14 cellular contexts compared by ENCODE assay signal in genomic region chr7:51471199-51472016, GRCh38.
A peak's percentile ranks its signal among the peaks of the same experiment; 100 is the strongest.
DNase-seq lines count a peak whose midpoint lies in the region; ATAC-seq and TF ChIP-seq lines count a peak whose summit lies in the region.
"Had no signal": no experiment of that assay in that cellular context is flagged by ENCODE, and none has a peak within 500 bp of the region (broad histone marks: within the 10 kb centered on the region; RNA-seq: fewer than 3 reads in every experiment).

No MANE protein-coding gene starts in this region.

- TF ChIP-seq RAD21 in neural cell (conservative IDR thresholded peaks at IDR 0.05) = peak; percentile 54

- peak; percentile 58 for TF ChIP-seq EP300 in neural cell (conservative IDR thresholded peaks at IDR 0.05; ENCODE audit: poor library complexity, severe bottlenecking)

- peak; percentile 16 for DNase-seq in D341Med (ENCODE audit: low spot score)
- DNase-seq in cerebellar cortex (ENCODE audit: low spot score) = peak; percentile 18
- DNase-seq in HUDEP-2 (lab: John Stamatoyannopoulos, UW; ENCODE audit: unreplicated experiment in 76 of 76) = no peak
- DNase-seq: Caco-2; NCI-H345; stimulated activated CD8-positive, alpha-beta memory T cell treated with anti-CD3 and anti-CD28 coated beads, Interleukin-4, amount 100 ng/mL, for 48 hours had no signal

- ATAC-seq in GM18907 (IDR thresholded peaks at IDR 0.05; ENCODE audit: unreplicated experiment) (no peak), HG02588 (IDR thresholded peaks at IDR 0.05; ENCODE audit: unreplicated experiment) (no peak), GM21825 (IDR thresholded peaks at IDR 0.05; ENCODE audit: unreplicated experiment) (no peak)
- ATAC-seq: K562 had no signal

- WGBS in HUES64 = 74% methylated on average over 35 of the region's 35 CpGs

- H3K4me1 ChIP-seq in HUES64 (ENCODE audit: insufficient read depth, low read length) = peaks cover 10% of the 10 kb centered on the region; the same call in 1 of the 2 replicates
- H3K4me1 ChIP-seq: Caco-2 had no signal

- no peaks in the 10 kb centered on the region for H3F3A ChIP-seq in neural cell (ENCODE audit: insufficient read depth, low read length, poor library complexity, severe bottlenecking)

- H3K9ac ChIP-seq in HUES64 (ENCODE audit: low read depth, low read length) = no peak overlapping the region
- H3K9ac ChIP-seq in neural cell (ENCODE audit: low read length) = peak overlapping the region; percentile 69

- H3K9me3 ChIP-seq in HUES64 (ENCODE audit: insufficient read depth, low read depth, low read length) (no peaks in the 10 kb centered on the region), neural cell (ENCODE audit: low read length) (no peaks in the 10 kb centered on the region)
- H3K9me3 ChIP-seq: Caco-2 had no signal

- peak overlapping the region; percentile 69 for H2AFZ ChIP-seq in neural cell (ENCODE audit: low read depth, low read length)

- peak overlapping the region; percentile 35 for H3K4me3 ChIP-seq in HUES64 (ENCODE audit: low read length)
- peak overlapping the region; percentile 66 for H3K4me3 ChIP-seq in neural cell (ENCODE audit: low read length)
- H3K4me3 ChIP-seq: K562, lung, SK-N-MC had no signal

- no peaks in the 10 kb centered on the region for H3K9me2 ChIP-seq in neural cell (ENCODE audit: insufficient read depth, low read length)

- H3K4me2 ChIP-seq in neural cell (ENCODE audit: low read length) = peak overlapping the region; percentile 59

- H3K27ac ChIP-seq in HUES64 (ENCODE audit: low read depth, low read length) = no peak overlapping the region
- H3K27ac ChIP-seq in neural cell (ENCODE audit: low read length) = peak overlapping the region; percentile 85
- H3K27ac ChIP-seq: SK-N-MC had no signal

- H3K79me2 ChIP-seq in neural cell (replicated peaks; ENCODE audit: insufficient read depth, low read length) = no peaks in the 10 kb centered on the region

- H4K20me1 ChIP-seq in neural cell (ENCODE audit: insufficient read depth) = no peaks in the 10 kb centered on the region

- TF ChIP-seq CTCF in neural cell (IDR thresholded peaks at IDR 0.05; ENCODE audit: poor library complexity, severe bottlenecking) = no peak

- H3K27me3 ChIP-seq in HUES64 (ENCODE audit: insufficient read depth, low read length) (peaks cover 21% of the 10 kb centered on the region), neural cell (ENCODE audit: insufficient read depth, low read depth, low read length) (no peaks in the 10 kb centered on the region)

- H3K36me3 ChIP-seq in HUES64 (ENCODE audit: insufficient read depth, low read length) (no peaks in the 10 kb centered on the region), neural cell (ENCODE audit: insufficient read depth, low read length) (no peaks in the 10 kb centered on the region)

TF ChIP-seq in neural cell, 6 proteins besides CTCF, POLR2A, EP300 and RAD21:
- no peak for TF ChIP-seq EZH2 (IDR thresholded peaks at IDR 0.05; ENCODE audit: borderline replicate concordance, insufficient read depth, low read length, poor library complexity, severe bottlenecking)
- peak; percentile 54 for TF ChIP-seq SMC3 (conservative IDR thresholded peaks at IDR 0.05; ENCODE audit: poor library complexity)
- TF ChIP-seq MXI1 (conservative IDR thresholded peaks at IDR 0.05; ENCODE audit: poor library complexity, severe bottlenecking) = peak; percentile 45
- TF ChIP-seq REST (IDR thresholded peaks at IDR 0.05; ENCODE audit: borderline replicate concordance) = no peak
- TF ChIP-seq TAF1 (IDR thresholded peaks at IDR 0.05; ENCODE audit: low read depth) = no peak
- peak; percentile 82 for TF ChIP-seq POLR2AphosphoS5 (IDR thresholded peaks at IDR 0.05)

Comparison
In these comparisons a context has a peak if more than half of its experiments do, and no peak if none do; other contexts are left out.
1. DNase-seq: peak in D341Med (single experiment) and cerebellar cortex (single experiment); none in HUDEP-2 (0 of 76).